28 cellular contexts compared by ENCODE assay signal in genomic region chr19:7170983-7171382, GRCh38.
"Had no signal": no experiment of that assay in that cellular context is flagged by ENCODE, and none has a peak within 500 bp of the region (broad histone marks: within the 10 kb centered on the region; RNA-seq: fewer than 3 reads in every experiment).

No MANE protein-coding gene starts in this region.

- H3K4me1 ChIP-seq: stomach, suprapubic skin, testis, thyroid gland, tibial nerve, transverse colon, upper lobe of left lung, upper lobe of right lung, uterus, vagina had no signal

- H3K27me3 Mint-ChIP-seq: stimulated activated naive CD8-positive, alpha-beta T cell treated with anti-CD3 and anti-CD28 coated beads, Interleukin-15, amount 100 ng/mL, for 72 hours; stimulated activated naive CD8-positive, alpha-beta T cell treated with anti-CD3 and anti-CD28 coated beads, Interleukin-15, Interleukin-2, amounts not matched to agents 100 ng/mL and 50 ng/mL, for 24 hours; type B pancreatic cell had no signal

- H3K9me3 ChIP-seq: stomach, suprapubic skin, testis, thoracic aorta, thyroid gland, tibial artery, tibial nerve, transverse colon, upper lobe of left lung, upper lobe of right lung, uterus, vagina had no signal

- H3K36me3 Mint-ChIP-seq: stimulated activated effector memory CD8-positive, alpha-beta T cell treated with anti-CD3 and anti-CD28 coated beads, Interleukin-12 subunit alpha, Interleukin-12 subunit beta, amount 100 ng/mL, for 72 hours had no signal

- H3K27ac Mint-ChIP-seq: stimulated activated effector memory CD8-positive, alpha-beta T cell treated with anti-CD3 and anti-CD28 coated beads, Interleukin-12 subunit alpha, Interleukin-12 subunit beta, amount 100 ng/mL, for 72 hours; stimulated activated naive B cell treated with anti-CD40 and anti-IgM and Interleukin-4, amounts not matched to agents 10 μg/mL and 1 μg/mL and 100 μg/mL, for 72 hours; stimulated activated naive CD8-positive, alpha-beta T cell treated with anti-CD3 and anti-CD28 coated beads, Interleukin-15, amount 100 ng/mL, for 72 hours; stimulated activated naive CD8-positive, alpha-beta T cell treated with anti-CD3 and anti-CD28 coated beads, Interleukin-15, Interleukin-2, amounts not matched to agents 100 ng/mL and 50 ng/mL, for 24 hours; type B pancreatic cell had no signal

- H3K9me3 Mint-ChIP-seq: stimulated activated effector memory CD8-positive, alpha-beta T cell treated with anti-CD3 and anti-CD28 coated beads, Interleukin-12 subunit alpha, Interleukin-12 subunit beta, amount 100 ng/mL, for 72 hours had no signal

- H3K4me1 Mint-ChIP-seq: stimulated activated effector memory CD8-positive, alpha-beta T cell treated with anti-CD3 and anti-CD28 coated beads, Interleukin-12 subunit alpha, Interleukin-12 subunit beta, amount 100 ng/mL, for 72 hours; stimulated activated naive CD8-positive, alpha-beta T cell treated with anti-CD3 and anti-CD28 coated beads, Interleukin-15, amount 100 ng/mL, for 72 hours had no signal

- H3K4me3 Mint-ChIP-seq: stimulated activated effector memory CD8-positive, alpha-beta T cell treated with anti-CD3 and anti-CD28 coated beads, Interleukin-12 subunit alpha, Interleukin-12 subunit beta, amount 100 ng/mL, for 72 hours; stimulated activated naive B cell treated with anti-CD40 and anti-IgM and Interleukin-4, amounts not matched to agents 10 μg/mL and 1 μg/mL and 100 μg/mL, for 72 hours; stimulated activated naive CD8-positive, alpha-beta T cell treated with anti-CD3 and anti-CD28 coated beads, Interleukin-15, amount 100 ng/mL, for 72 hours; stimulated activated naive CD8-positive, alpha-beta T cell treated with anti-CD3 and anti-CD28 coated beads, Interleukin-15, Interleukin-2, amounts not matched to agents 100 ng/mL and 50 ng/mL, for 24 hours; type B pancreatic cell had no signal

- FAIRE-seq: urothelium cell line had no signal

- H3K4me3 ChIP-seq: stomach, suprapubic skin, testis, thoracic aorta, thyroid gland, tibial artery, tibial nerve, transverse colon, upper lobe of left lung, upper lobe of right lung, uterus, vagina had no signal

- H3K27me3 ChIP-seq: stomach, suprapubic skin, testis, thyroid gland, tibial artery, tibial nerve, transverse colon, upper lobe of left lung, upper lobe of right lung, uterus, vagina had no signal

- H3K36me3 ChIP-seq: uterus had no signal

- DNase-seq: stimulated activated CD4-positive, alpha-beta T cell treated with anti-CD3 and anti-CD28 coated beads, Interleukin-2, amount 100 ng/mL, for 48 hours; stimulated activated CD4-positive, alpha-beta T cell treated with anti-CD3 and anti-CD28 coated beads, Interleukin-4, amount 100 ng/mL, for 1 hour; stimulated activated CD4-positive, alpha-beta T cell treated with anti-CD3 and anti-CD28 coated beads, Interleukin-4, amount 100 ng/mL, for 24 hours; stimulated activated CD4-positive, alpha-beta T cell treated with anti-CD3 and anti-CD28 coated beads, Interleukin-4, amount 100 ng/mL, for 4 hours; stimulated activated CD8-positive, alpha-beta memory T cell treated with anti-CD3 and anti-CD28 coated beads, Interleukin-4, amount 100 ng/mL, for 48 hours; stimulated activated naive B cell treated with anti-CD40 and anti-IgM and Interleukin-4, amounts not matched to agents 10 μg/mL and 1 μg/mL and 100 μg/mL, for 72 hours; stimulated activated naive CD4-positive, alpha-beta T cell; stimulated activated naive CD4-positive, alpha-beta T cell treated with Interleukin-2 at 50 U/mL for 16 hours; stimulated activated naive CD8-positive, alpha-beta T cell treated with anti-CD3 and anti-CD28 coated beads, Interleukin-15, amount 100 ng/mL, for 72 hours; stimulated activated naive CD8-positive, alpha-beta T cell treated with anti-CD3 and anti-CD28 coated beads, Interleukin-15, Interleukin-2, amounts not matched to agents 100 U/mL and 50 U/mL, for 24 hours; stomach; substantia nigra; testis; thyroid gland; tibial artery; transverse colon; trophoblast cell; upper lobe of left lung; upper lobe of right lung; uterus had no signal

- ATAC-seq: stimulated activated effector memory CD8-positive, alpha-beta T cell treated with anti-CD3 and anti-CD28 coated beads, Interleukin-12 subunit alpha, Interleukin-12 subunit beta, amount 100 ng/mL, for 72 hours; stimulated activated naive B cell treated with anti-CD40 and anti-IgM and Interleukin-4, amounts not matched to agents 10 μg/mL and 1 μg/mL and 100 μg/mL, for 72 hours; stimulated activated naive CD8-positive, alpha-beta T cell treated with anti-CD3 and anti-CD28 coated beads, Interleukin-15, amount 100 ng/mL, for 72 hours; stimulated activated naive CD8-positive, alpha-beta T cell treated with anti-CD3 and anti-CD28 coated beads, Interleukin-15, Interleukin-2, amounts not matched to agents 100 U/mL and 50 U/mL, for 24 hours; upper lobe of right lung had no signal

- H3K27ac ChIP-seq: stomach, suprapubic skin, testis, thoracic aorta, thyroid gland, tibial artery, tibial nerve, transverse colon, upper lobe of left lung, upper lobe of right lung, vagina had no signal
